ENCODE assay signal across 15 cellular contexts in the genomic region with DNA sequence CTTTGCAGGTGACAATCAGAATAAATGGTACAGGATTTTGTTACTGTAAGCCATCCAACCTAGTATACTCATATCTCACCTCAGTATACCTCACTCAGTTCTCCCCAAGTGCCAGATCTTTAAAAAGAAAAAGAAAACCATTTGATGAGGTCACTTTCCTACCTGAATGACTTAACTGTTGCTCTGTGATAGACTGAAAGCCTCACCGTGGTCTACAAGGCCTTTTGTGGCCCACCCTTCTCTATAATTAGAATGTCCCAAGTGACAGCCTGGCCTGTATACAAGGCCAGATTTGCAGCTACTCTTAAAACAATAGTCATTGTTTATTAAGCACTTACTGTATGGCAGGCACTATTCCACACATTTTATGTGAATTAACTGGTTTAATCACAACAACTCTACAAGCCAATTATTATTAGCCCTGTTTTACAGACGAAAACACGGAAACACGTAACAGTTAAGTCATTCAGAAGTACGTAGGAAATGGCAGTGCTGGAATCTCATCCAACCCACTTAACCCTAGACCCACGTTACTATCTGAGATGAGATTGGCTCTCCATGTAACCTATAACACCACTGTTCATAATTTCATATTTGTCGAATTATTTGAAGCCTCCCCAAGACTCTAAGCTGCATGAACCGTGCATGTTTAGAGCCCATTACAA. TPM values are rescaled to one million over a fixed set of nuclear protein-coding genes. Genes with fewer than 3 reads are reported as not detected.
A peak's percentile ranks its signal among the peaks of the same experiment; 100 is the strongest.
DNase-seq lines count a peak whose midpoint lies in the region; ATAC-seq and TF ChIP-seq lines count a peak whose summit lies in the region.
"Had no signal": no experiment of that assay in that cellular context is flagged by ENCODE, and none has a peak within 500 bp of the region (broad histone marks: within the 10 kb centered on the region; RNA-seq: fewer than 3 reads in every experiment).

No MANE protein-coding gene starts in this region.

- no peaks in the 10 kb centered on the region for H3K27me3 Mint-ChIP-seq in activated naive CD8-positive, alpha-beta T cell treated with anti-CD3 and anti-CD28 coated beads, Interleukin-2, amount 50 U/mL, for 24 hours
- no peaks in the 10 kb centered on the region for H3K27me3 Mint-ChIP-seq in activated naive CD8-positive, alpha-beta T cell treated with anti-CD3 and anti-CD28 coated beads for 36 hours
- H3K27me3 Mint-ChIP-seq in stimulated activated naive B cell treated with anti-CD40 and anti-IgM and Interleukin-4, amounts not matched to agents 10 μg/mL and 1 μg/mL and 100 μg/mL, for 72 hours, result no peaks in the 10 kb centered on the region
- H3K27me3 Mint-ChIP-seq in Caco-2 (ENCODE audit: insufficient read depth, unreplicated experiment), result no peaks in the 10 kb centered on the region

- H3K9me3 Mint-ChIP-seq in activated naive CD8-positive, alpha-beta T cell treated with anti-CD3 and anti-CD28 coated beads, Interleukin-2, amount 50 U/mL, for 24 hours, result no peaks in the 10 kb centered on the region
- H3K9me3 Mint-ChIP-seq in activated naive CD8-positive, alpha-beta T cell treated with anti-CD3 and anti-CD28 coated beads for 36 hours, result no peaks in the 10 kb centered on the region
- no peaks in the 10 kb centered on the region for H3K9me3 Mint-ChIP-seq in stimulated activated naive B cell treated with anti-CD40 and anti-IgM and Interleukin-4, amounts not matched to agents 10 μg/mL and 1 μg/mL and 100 μg/mL, for 72 hours
- peaks cover 9% of the 10 kb centered on the region for H3K9me3 Mint-ChIP-seq in Caco-2 (ENCODE audit: unreplicated experiment)
- H3K9me3 Mint-ChIP-seq: activated naive CD4-positive, alpha-beta T cell treated with anti-CD3 and anti-CD28 coated beads for 36 hours; CD8-positive, alpha-beta T cell had no signal

- no peak overlapping the region for H3K27ac Mint-ChIP-seq in activated naive CD8-positive, alpha-beta T cell treated with anti-CD3 and anti-CD28 coated beads, Interleukin-2, amount 50 U/mL, for 24 hours
- H3K27ac Mint-ChIP-seq in activated naive CD8-positive, alpha-beta T cell treated with anti-CD3 and anti-CD28 coated beads for 36 hours, result no peak overlapping the region
- no peak overlapping the region for H3K27ac Mint-ChIP-seq in stimulated activated naive B cell treated with anti-CD40 and anti-IgM and Interleukin-4, amounts not matched to agents 10 μg/mL and 1 μg/mL and 100 μg/mL, for 72 hours
- no peak overlapping the region for H3K27ac Mint-ChIP-seq in Caco-2 (ENCODE audit: unreplicated experiment)
- H3K27ac Mint-ChIP-seq: activated naive CD4-positive, alpha-beta T cell treated with anti-CD3 and anti-CD28 coated beads for 36 hours; CD8-positive, alpha-beta T cell had no signal

- no peak for DNase-seq in activated naive CD8-positive, alpha-beta T cell treated with anti-CD3 and anti-CD28 coated beads, Interleukin-2, amount 50 U/mL, for 24 hours
- no peak for DNase-seq in activated naive CD8-positive, alpha-beta T cell treated with anti-CD3 and anti-CD28 coated beads for 36 hours
- no peak for DNase-seq in stimulated activated naive B cell treated with anti-CD40 and anti-IgM and Interleukin-4, amounts not matched to agents 10 μg/mL and 1 μg/mL and 100 μg/mL, for 72 hours
- DNase-seq in Caco-2 (no peak), NCI-H226 (no peak)
- DNase-seq: activated naive CD4-positive, alpha-beta T cell treated with anti-CD3 and anti-CD28 coated beads for 36 hours; CD8-positive, alpha-beta T cell; effector CD4-positive, alpha-beta T cell; GOT3; Kasumi-1; NCI-H1417 treated with DMSO at 0.1 percent for 48 hours had no signal

- no peaks in the 10 kb centered on the region for H3K36me3 ChIP-seq in Caco-2 (ENCODE audit: control insufficient read depth, insufficient read depth, low read length)
- H3K36me3 ChIP-seq: breast epithelium had no signal

- H3K36me3 Mint-ChIP-seq in activated naive CD8-positive, alpha-beta T cell treated with anti-CD3 and anti-CD28 coated beads, Interleukin-2, amount 50 U/mL, for 24 hours (ENCODE audit: low read depth), result peaks cover 1% of the 10 kb centered on the region
- peaks cover 7% of the 10 kb centered on the region for H3K36me3 Mint-ChIP-seq in activated naive CD8-positive, alpha-beta T cell treated with anti-CD3 and anti-CD28 coated beads for 36 hours
- no peaks in the 10 kb centered on the region for H3K36me3 Mint-ChIP-seq in stimulated activated naive B cell treated with anti-CD40 and anti-IgM and Interleukin-4, amounts not matched to agents 10 μg/mL and 1 μg/mL and 100 μg/mL, for 72 hours
- H3K36me3 Mint-ChIP-seq in Caco-2 (ENCODE audit: insufficient read depth, unreplicated experiment), result peaks cover 12% of the 10 kb centered on the region
- H3K36me3 Mint-ChIP-seq: CD8-positive, alpha-beta T cell had no signal

- no peak overlapping the region for H3K4me3 ChIP-seq in Caco-2 (ENCODE audit: low read depth, low read length)
- H3K4me3 ChIP-seq: breast epithelium had no signal

- no peak for TF ChIP-seq CTCF in Caco-2 (IDR thresholded peaks at IDR 0.05; ENCODE audit: insufficient read depth in 1 of 2, low read depth in 1 of 2, low read length in 1 of 2, severe bottlenecking in 1 of 2, unreplicated experiment in 1 of 2)

- CTCF ChIA-PET in Caco-2 (lab: Charles Lee), result no interaction called here

- H3K27me3 ChIP-seq in Caco-2 (replicated peaks; ENCODE audit: control insufficient read depth, insufficient read depth, low read length), result no peaks in the 10 kb centered on the region
- H3K27me3 ChIP-seq: breast epithelium had no signal

- H3K4me3 Mint-ChIP-seq in activated naive CD8-positive, alpha-beta T cell treated with anti-CD3 and anti-CD28 coated beads, Interleukin-2, amount 50 U/mL, for 24 hours, result no peak overlapping the region
- no peak overlapping the region for H3K4me3 Mint-ChIP-seq in activated naive CD8-positive, alpha-beta T cell treated with anti-CD3 and anti-CD28 coated beads for 36 hours
- H3K4me3 Mint-ChIP-seq in stimulated activated naive B cell treated with anti-CD40 and anti-IgM and Interleukin-4, amounts not matched to agents 10 μg/mL and 1 μg/mL and 100 μg/mL, for 72 hours, result no peak overlapping the region
- no peak overlapping the region for H3K4me3 Mint-ChIP-seq in Caco-2 (ENCODE audit: unreplicated experiment)
- H3K4me3 Mint-ChIP-seq: activated naive CD4-positive, alpha-beta T cell treated with anti-CD3 and anti-CD28 coated beads for 36 hours; CD8-positive, alpha-beta T cell had no signal

- H3K4me1 Mint-ChIP-seq in activated naive CD8-positive, alpha-beta T cell treated with anti-CD3 and anti-CD28 coated beads, Interleukin-2, amount 50 U/mL, for 24 hours, result peaks cover 15% of the 10 kb centered on the region
- peaks cover 13% of the 10 kb centered on the region for H3K4me1 Mint-ChIP-seq in activated naive CD8-positive, alpha-beta T cell treated with anti-CD3 and anti-CD28 coated beads for 36 hours
- H3K4me1 Mint-ChIP-seq in stimulated activated naive B cell treated with anti-CD40 and anti-IgM and Interleukin-4, amounts not matched to agents 10 μg/mL and 1 μg/mL and 100 μg/mL, for 72 hours, result peaks cover 0 to 6% of the 10 kb centered on the region in 2 donors
- peaks cover 20% of the 10 kb centered on the region for H3K4me1 Mint-ChIP-seq in Caco-2 (ENCODE audit: low read depth, unreplicated experiment)

- ATAC-seq in activated naive CD8-positive, alpha-beta T cell treated with anti-CD3 and anti-CD28 coated beads, Interleukin-2, amount 50 U/mL, for 24 hours, result peak; percentile 81
- ATAC-seq in GM21515 (IDR thresholded peaks at IDR 0.05; ENCODE audit: unreplicated experiment) (peak; percentile 57), HG03442 (IDR thresholded peaks at IDR 0.05; ENCODE audit: unreplicated experiment) (peak; percentile 65), HG02623 (IDR thresholded peaks at IDR 0.05; ENCODE audit: unreplicated experiment) (no peak)
- peak; percentile 27 for ATAC-seq in stimulated activated naive B cell treated with anti-CD40 and anti-IgM and Interleukin-4, amounts not matched to agents 10 μg/mL and 1 μg/mL and 100 μg/mL, for 72 hours (replicated peaks)
- ATAC-seq: CD8-positive, alpha-beta T cell had no signal

- 0 out of 2 replicates have a peak, but pooled peaks cover 6% of the 10 kb centered on the region for H3K4me1 ChIP-seq in Caco-2
- H3K4me1 ChIP-seq: breast epithelium had no signal

- intact Hi-C loops in Caco-2 (cut with micrococcal nuclease; ENCODE audit: unreplicated experiment), result no loop called here

- H3K9me3 ChIP-seq in Caco-2, result no peaks in the 10 kb centered on the region
- H3K9me3 ChIP-seq: breast epithelium had no signal

- no TSS peak for BruUV-seq in Caco-2 (replicated peaks; lab: Mats Ljungman, UMichigan)

- POLR2A ChIA-PET in Caco-2 (lab: Charles Lee), result no interaction called here

RNA-seq across cellular contexts. Expression of gene PKP4, which starts 28.3 kb away (rescaled TPM):
- total RNA-seq in activated naive CD8-positive, alpha-beta T cell treated with anti-CD3 and anti-CD28 coated beads for 36 hours, result 10 to 100 TPM; 35.3 to 38.2 TPM
- total RNA-seq in Caco-2 (2022), result 140 and 147 TPM in 2 replicates

RNA-seq across cellular contexts. Expression of gene CCDC148, which starts 28.5 kb away (rescaled TPM):
- not detected for total RNA-seq in activated naive CD8-positive, alpha-beta T cell treated with anti-CD3 and anti-CD28 coated beads for 36 hours
- total RNA-seq in Caco-2 (2022), result 5.3 and 6.3 TPM in 2 replicates
- total RNA-seq: activated naive CD4-positive, alpha-beta T cell treated with anti-CD3 and anti-CD28 coated beads for 36 hours; CD8-positive, alpha-beta T cell had no signal
